ENCODE assay signal across 9 cellular contexts in genomic region chr12:20549115-20549719, GRCh38.
A peak's percentile ranks its signal among the peaks of the same experiment; 100 is the strongest.
DNase-seq lines count a peak whose midpoint lies in the region; ATAC-seq lines count a peak whose summit lies in the region.
"Had no signal": no experiment of that assay in that cellular context is flagged by ENCODE, and none has a peak within 500 bp of the region (broad histone marks: within the 10 kb centered on the region; RNA-seq: fewer than 3 reads in every experiment).

No MANE protein-coding gene starts in this region.

- H3K4me1 Mint-ChIP-seq in activated T-helper 17 cell treated with anti-CD3 and anti-CD28 coated beads, Interleukin-2, amount 50 U/mL, for 72 hours = no peaks in the 10 kb centered on the region
- H3K4me1 Mint-ChIP-seq: CD4-positive, CD25-positive, alpha-beta regulatory T cell had no signal

- DNase-seq in NCI-H1694 treated with DMSO at 0.1 percent for 48 hours (lab: John Stamatoyannopoulos, UW) = peak; percentile 17
- no peak for DNase-seq in NCI-H1694 (lab: John Stamatoyannopoulos, UW)
- peak; percentile 88 for DNase-seq in SK-MEL-5 (ENCODE audit: low read depth, low spot score)
- peak; percentile 26 for DNase-seq in Right ventricle myocardium superior
- DNase-seq in stromal cell of bone marrow (ENCODE audit: low read depth) = peak; percentile 49
- no peak for DNase-seq in GF-D8 (lab: John Stamatoyannopoulos, UW)
- DNase-seq: CD4-positive, CD25-positive, alpha-beta regulatory T cell had no signal

- H3K4me3 Mint-ChIP-seq in activated T-helper 17 cell treated with anti-CD3 and anti-CD28 coated beads, Interleukin-2, amount 50 U/mL, for 72 hours = no peak overlapping the region
- H3K4me3 Mint-ChIP-seq: CD4-positive, CD25-positive, alpha-beta regulatory T cell had no signal

- in situ Hi-C loops in SK-MEL-5 (cut with HindIII; ENCODE audit: low pct_unique_long_range_greater_than_20kb, low sequenced_read_pairs) = no loop called here

- peak; percentile 60 for ATAC-seq in Right ventricle myocardium superior (ENCODE audit: poor library complexity)
- ATAC-seq in HG03378 (IDR thresholded peaks at IDR 0.05; ENCODE audit: unreplicated experiment) = no peak
- no peak for ATAC-seq in activated T-helper 17 cell treated with anti-CD3 and anti-CD28 coated beads, Interleukin-2, amount 50 U/mL, for 72 hours (replicated peaks)

- no peaks in the 10 kb centered on the region for H3K9me3 Mint-ChIP-seq in activated T-helper 17 cell treated with anti-CD3 and anti-CD28 coated beads, Interleukin-2, amount 50 U/mL, for 72 hours

- H3K27ac Mint-ChIP-seq in activated T-helper 17 cell treated with anti-CD3 and anti-CD28 coated beads, Interleukin-2, amount 50 U/mL, for 72 hours = no peak overlapping the region
- H3K27ac Mint-ChIP-seq: CD4-positive, CD25-positive, alpha-beta regulatory T cell had no signal

- no peaks in the 10 kb centered on the region for H3K27me3 Mint-ChIP-seq in activated T-helper 17 cell treated with anti-CD3 and anti-CD28 coated beads, Interleukin-2, amount 50 U/mL, for 72 hours
- H3K27me3 Mint-ChIP-seq: CD4-positive, CD25-positive, alpha-beta regulatory T cell had no signal

- intact Hi-C loops in Right ventricle myocardium superior (cut with DNase I) = no loop called here

- no peaks in the 10 kb centered on the region for H3K36me3 Mint-ChIP-seq in activated T-helper 17 cell treated with anti-CD3 and anti-CD28 coated beads, Interleukin-2, amount 50 U/mL, for 72 hours (ENCODE audit: low read depth)
- H3K36me3 Mint-ChIP-seq: CD4-positive, CD25-positive, alpha-beta regulatory T cell had no signal

Comparison
In these comparisons a context has a peak if more than half of its experiments do, and no peak if none do; other contexts are left out.
1. DNase-seq: peak in NCI-H1694 treated with DMSO at 0.1 percent for 48 hours (single experiment), SK-MEL-5 (single experiment), Right ventricle myocardium superior (single experiment) and stromal cell of bone marrow (single experiment); none in NCI-H1694 (single experiment) and GF-D8 (single experiment).